ENCODE assay signal across 10 cellular contexts in genomic region chr19:48629599-48630288, GRCh38. TPM values are rescaled to one million over a fixed set of nuclear protein-coding genes. Genes with fewer than 3 reads are reported as not detected.
A peak's percentile ranks its signal among the peaks of the same experiment; 100 is the strongest.
DNase-seq lines count a peak whose midpoint lies in the region; ATAC-seq, FAIRE-seq and TF ChIP-seq lines count a peak whose summit lies in the region.
"Had no signal": no experiment of that assay in that cellular context is flagged by ENCODE, and none has a peak within 500 bp of the region (broad histone marks: within the 10 kb centered on the region; RNA-seq: fewer than 3 reads in every experiment).

No MANE protein-coding gene starts in this region.

- H2BK15ac ChIP-seq in H1 (ENCODE audit: low read length): no peak overlapping the region

- H3K4me3 ChIP-seq in BE2C (ENCODE audit: low read depth, low read length) (peak overlapping the region; percentile 59), NB4 (ENCODE audit: low read depth, low read length) (no peak overlapping the region), H1 (ENCODE audit: extremely low read depth in 1 of 4, insufficient read depth in 2 of 4, low read depth in 3 of 4, low read length in 4 of 4) (peak overlapping the region; percentile 11 to 55 (median 28); a peak in 7 of 8 replicates)
- H3K4me3 ChIP-seq: lung had no signal

- WGBS in H1 (ENCODE audit: extremely low coverage in 1 of 2, insufficient coverage in 1 of 2, insufficient read length in 1 of 2, insufficient replicate concordance in 2 of 2, low coverage in 1 of 2, low lambda C conversion rate in 2 of 2, missing lambda C conversion rate in 1 of 2), 2 experiments: 21% methylated on average over 46 of the region's 46 CpGs; no CpG with 5 or more reads in 1 of the 2 experiments

- TF ChIP-seq EP300 in H1 (IDR thresholded peaks at IDR 0.05; ENCODE audit: borderline replicate concordance in 1 of 2, low read depth in 2 of 2, low read length in 2 of 2): no peak

- no peak for ATAC-seq in HG03175 (IDR thresholded peaks at IDR 0.05; ENCODE audit: unreplicated experiment)

- H2BK12ac ChIP-seq in H1 (ENCODE audit: low read depth, low read length): peak overlapping the region; percentile 81; the same call in 1 of the 2 replicates

- peaks cover 0 to 13% of the 10 kb centered on the region in 2 experiments; a peak in 3 of 4 replicates for H3K79me2 ChIP-seq in H1 (ENCODE audit: control insufficient read depth in 1 of 2, insufficient read depth in 2 of 2, low read length in 2 of 2)

- H2BK5ac ChIP-seq in H1 (ENCODE audit: low read depth, low read length): peak overlapping the region; percentile 76

- TF ChIP-seq POLR2A in NB4 (IDR thresholded peaks at IDR 0.05; ENCODE audit: extremely low read depth, insufficient read length) (no peak), H1 (IDR thresholded peaks at IDR 0.05; ENCODE audit: control extremely low read depth in 1 of 2, low read depth in 2 of 2, low read length in 2 of 2) (peak; percentile 65 to 86)

- no peak overlapping the region for H3K23ac ChIP-seq in H1 (ENCODE audit: insufficient read length)

- no peak overlapping the region for H2AK5ac ChIP-seq in H1 (ENCODE audit: low read depth, low read length)

- H3K23me2 ChIP-seq in H1 (ENCODE audit: low read depth, low read length): peaks cover 16% of the 10 kb centered on the region

- peak; percentile 91 for DNase-seq in BE2C
- DNase-seq in NB4 (ENCODE audit: low read depth): peak; percentile 71
- peak; percentile 97 to 100 for DNase-seq in H1 (ENCODE audit: low read depth in 1 of 2, low spot score in 2 of 2)
- DNase-seq in myocyte (ENCODE audit: low read depth): peak; percentile 31
- no peak for DNase-seq in NOMO-1 (lab: John Stamatoyannopoulos, UW; ENCODE audit: unreplicated experiment in 2 of 2)
- DNase-seq in RPMI8226: no peak
- DNase-seq in activated T-cell treated with anti-CD3 and anti-CD28 coated beads, Interleukin-2, amount 50 U/mL, for 1 hour: no peak

- H3K79me1 ChIP-seq in H1 (ENCODE audit: low read depth, low read length): no peaks in the 10 kb centered on the region

- POLR2A ChIA-PET in H1 (lab: Charles Lee; ENCODE audit: partially characterized antibody): interaction anchor here (0.6 to 30.9 kb wide), 16 partner anchors 8 to 245 kb away, joined by 3 to 788 read pairs (median 4); partner anchors contain the start of genes CA11, FAM83E, FUT2 and RPL18

- H3K14ac ChIP-seq in H1 (ENCODE audit: insufficient read length): no peak overlapping the region

- H4K20me1 ChIP-seq in H1 (replicated peaks in 1 of 2; ENCODE audit: control insufficient read depth in 1 of 2, insufficient read depth in 2 of 2, low read length in 2 of 2): peaks cover 2 to 11% of the 10 kb centered on the region in 2 experiments

- TF ChIP-seq CTCF in BE2C (IDR thresholded peaks at IDR 0.05; ENCODE audit: low read depth, low read length) (no peak), NB4 (IDR thresholded peaks at IDR 0.05; ENCODE audit: low read depth, low read length) (no peak), H1 (IDR thresholded peaks at IDR 0.05; ENCODE audit: control extremely low read depth in 1 of 3, insufficient read depth in 1 of 3, low read depth in 1 of 3, low read length in 3 of 3) (no peak)

- peak overlapping the region; percentile 83 for H4K91ac ChIP-seq in H1 (replicated peaks; ENCODE audit: insufficient read length, low read length)

- no peak overlapping the region for H3K56ac ChIP-seq in H1 (replicated peaks; ENCODE audit: insufficient read length, low read depth, low read length)

- peak overlapping the region; percentile 73 for H3K4ac ChIP-seq in H1 (replicated peaks; ENCODE audit: insufficient read length, low read depth, low read length)

- H3K4me2 ChIP-seq in H1 (ENCODE audit: insufficient read depth in 1 of 2, low read depth in 2 of 2, low read length in 2 of 2): peak overlapping the region; percentile 69 to 83

- CTCF ChIA-PET in H1 (lab: Charles Lee; ENCODE audit: partially characterized antibody): interaction anchor here (0.6 to 2.1 kb wide), 12 partner anchors 9 to 149 kb away, joined by 3 to 6 read pairs (median 3); partner anchors contain the start of genes RPL18 and SPHK2

- peak overlapping the region; percentile 82 for H4K8ac ChIP-seq in H1 (ENCODE audit: extremely low read depth, insufficient read depth, low read length)

- H3K9ac ChIP-seq in H1 (replicated peaks in 1 of 4; ENCODE audit: extremely low read depth in 1 of 4, low read depth in 3 of 4, low read length in 3 of 4): no peak overlapping the region; a peak in 1 of 7 replicates

- TF ChIP-seq RAD21 in H1 (IDR thresholded peaks at IDR 0.05 in 1 of 2, conservative IDR thresholded peaks at IDR 0.05 in 1 of 2; ENCODE audit: low read depth in 2 of 2, low read length in 2 of 2): no peak

- no peak overlapping the region for H2BK20ac ChIP-seq in H1 (ENCODE audit: low read length)

- H3K4me1 ChIP-seq in BE2C (peaks cover 17% of the 10 kb centered on the region), H1 (replicated peaks in 1 of 4; ENCODE audit: control insufficient read depth in 3 of 4, insufficient read depth in 4 of 4, low read length in 3 of 4) (peaks cover 4 to 31% (median 21%) of the 10 kb centered on the region in 4 experiments)

- no peak overlapping the region for H2AFZ ChIP-seq in H1 (ENCODE audit: low read length)

- FAIRE-seq in H1 (lab: Jason Lieb, UNC): peak; percentile 63

- peak overlapping the region; percentile 58 for H4K5ac ChIP-seq in H1 (ENCODE audit: insufficient read length, low read depth, low read length)

- peak overlapping the region; percentile 90; the same call in 1 of the 2 replicates for H3K18ac ChIP-seq in H1 (ENCODE audit: extremely low read depth, low read length)

- H2BK120ac ChIP-seq in H1 (replicated peaks; ENCODE audit: low read depth, low read length): no peak overlapping the region

- H3K27me3 ChIP-seq in BE2C (no peaks in the 10 kb centered on the region), H1 (replicated peaks in 1 of 4; ENCODE audit: control insufficient read depth in 3 of 4, extremely low read depth in 1 of 4, insufficient read depth in 3 of 4, low read length in 3 of 4) (no peaks in the 10 kb centered on the region)

- H3K36me3 ChIP-seq in BE2C: no peaks in the 10 kb centered on the region
- peaks cover 0 to 11% (median 1%) of the 10 kb centered on the region in 4 experiments; a peak in 1 of 8 replicates for H3K36me3 ChIP-seq in H1 (ENCODE audit: control insufficient read depth in 2 of 4, insufficient read depth in 4 of 4, low read length in 3 of 4)

- H3K27ac ChIP-seq in H1 (ENCODE audit: low read depth, low read length): no peak overlapping the region

- H3K9me3 ChIP-seq in BE2C (no peaks in the 10 kb centered on the region), H1 (ENCODE audit: insufficient read depth in 2 of 2, low read depth in 1 of 2, low read length in 1 of 2) (no peaks in the 10 kb centered on the region)

RNA-seq across cellular contexts. Expression of gene DBP, which starts 7.4 kb away (rescaled TPM):
- polyA plus RNA-seq in BE2C (2012; ENCODE audit: insufficient read depth, insufficient read length, low read depth): 47.7 TPM
- total RNA-seq in H1 (2021; fragmentation: NEBNext Ultra II Directional; extraction: Animal tissue kit (Norgen Biotek cat#: 25700)): 8.3 and 9.9 TPM in 2 replicates
- 7.5 and 8.2 TPM in 2 replicates for polyA plus RNA-seq in H1 (2011; rRNA removed)
- polyA plus RNA-seq in H1 (2011; cell fraction: cytosol; rRNA removed): 4.7 TPM
- 7.8 TPM for polyA plus RNA-seq in H1 (2011; cell fraction: nucleus; rRNA removed)
- polyA plus RNA-seq in H1 (2012, experiment 1 of 2): 6.7 to 12.3 TPM (median 10.9 TPM) in 4 replicates
- 12.0 TPM for polyA plus RNA-seq in H1 (2012, experiment 2 of 2)
- polyA plus RNA-seq in H1 (2013, experiment 1 of 2): 4.4 TPM
- 5.6 TPM for polyA plus RNA-seq in H1 (2013, experiment 2 of 2)
- 3.9 and 5.5 TPM in 2 replicates for polyA minus RNA-seq in H1 (2011; rRNA and poly(A)+ RNA removed)
- polyA minus RNA-seq in H1 (2011; cell fraction: cytosol; rRNA and poly(A)+ RNA removed): 9.2 TPM
- polyA minus RNA-seq in H1 (2011; cell fraction: nucleus; rRNA and poly(A)+ RNA removed): 9.2 TPM
- total RNA-seq in myocyte: 6.9 and 17.0 TPM in 2 replicates
- polyA plus RNA-seq in myocyte (2012): 10.0 TPM

RNA-seq across cellular contexts. Expression of gene SPHK2, which starts 10.4 kb away (rescaled TPM):
- polyA plus RNA-seq in BE2C (2012; ENCODE audit: insufficient read depth, insufficient read length, low read depth): 41.5 TPM
- 60.9 and 61.6 TPM in 2 replicates for total RNA-seq in H1 (2021; fragmentation: NEBNext Ultra II Directional; extraction: Animal tissue kit (Norgen Biotek cat#: 25700))
- 43.9 and 81.8 TPM in 2 replicates for polyA plus RNA-seq in H1 (2011; rRNA removed)
- polyA plus RNA-seq in H1 (2011; cell fraction: cytosol; rRNA removed): 48.1 TPM
- 85.3 TPM for polyA plus RNA-seq in H1 (2011; cell fraction: nucleus; rRNA removed)
- 43.7 to 47.8 TPM (median 45.2 TPM) in 4 replicates for polyA plus RNA-seq in H1 (2012, experiment 1 of 2)
- 41.5 TPM for polyA plus RNA-seq in H1 (2012, experiment 2 of 2)
- 28.9 TPM for polyA plus RNA-seq in H1 (2013, experiment 1 of 2)
- polyA plus RNA-seq in H1 (2013, experiment 2 of 2): 25.8 TPM
- polyA minus RNA-seq in H1 (2011; rRNA and poly(A)+ RNA removed): 21.2 and 25.9 TPM in 2 replicates
- 37.9 TPM for polyA minus RNA-seq in H1 (2011; cell fraction: cytosol; rRNA and poly(A)+ RNA removed)
- polyA minus RNA-seq in H1 (2011; cell fraction: nucleus; rRNA and poly(A)+ RNA removed): 55.2 TPM
- 11.0 and 16.5 TPM in 2 replicates for total RNA-seq in myocyte
- 13.6 TPM for polyA plus RNA-seq in myocyte (2012)

RNA-seq across cellular contexts. Expression of gene RPL18, which starts 10.8 kb away (rescaled TPM):
- 1,689 TPM for polyA plus RNA-seq in BE2C (2012; ENCODE audit: insufficient read depth, insufficient read length, low read depth)
- 1,669 and 1,693 TPM in 2 replicates for total RNA-seq in H1 (2021; fragmentation: NEBNext Ultra II Directional; extraction: Animal tissue kit (Norgen Biotek cat#: 25700))
- polyA plus RNA-seq in H1 (2011; rRNA removed): 2,789 and 3,426 TPM in 2 replicates
- 2,747 TPM for polyA plus RNA-seq in H1 (2011; cell fraction: cytosol; rRNA removed)
- polyA plus RNA-seq in H1 (2011; cell fraction: nucleus; rRNA removed): 1,998 TPM
- 1,368 to 3,492 TPM (median 2,780 TPM) in 4 replicates for polyA plus RNA-seq in H1 (2012, experiment 1 of 2)
- polyA plus RNA-seq in H1 (2012, experiment 2 of 2): 5,563 TPM
- polyA plus RNA-seq in H1 (2013, experiment 1 of 2): 2,312 TPM
- polyA plus RNA-seq in H1 (2013, experiment 2 of 2): 2,245 TPM
- 621 and 624 TPM in 2 replicates for polyA minus RNA-seq in H1 (2011; rRNA and poly(A)+ RNA removed)
- polyA minus RNA-seq in H1 (2011; cell fraction: cytosol; rRNA and poly(A)+ RNA removed): 738 TPM
- polyA minus RNA-seq in H1 (2011; cell fraction: nucleus; rRNA and poly(A)+ RNA removed): 950 TPM
- 1,744 and 2,296 TPM in 2 replicates for total RNA-seq in myocyte
- 1,684 TPM for polyA plus RNA-seq in myocyte (2012)

RNA-seq across cellular contexts. Expression of gene FAM83E, which starts 14.9 kb away (rescaled TPM):
- polyA plus RNA-seq in BE2C (2012; ENCODE audit: insufficient read depth, insufficient read length, low read depth): 0.48 TPM
- 5.3 and 6.5 TPM in 2 replicates for total RNA-seq in H1 (2021; fragmentation: NEBNext Ultra II Directional; extraction: Animal tissue kit (Norgen Biotek cat#: 25700))
- polyA plus RNA-seq in H1 (2011; rRNA removed): 1.8 and 2.5 TPM in 2 replicates
- 3.0 TPM for polyA plus RNA-seq in H1 (2011; cell fraction: cytosol; rRNA removed)
- polyA plus RNA-seq in H1 (2011; cell fraction: nucleus; rRNA removed): 5.5 TPM
- 3.1 to 4.6 TPM (median 3.9 TPM) in 4 replicates for polyA plus RNA-seq in H1 (2012, experiment 1 of 2)
- 1.4 TPM for polyA plus RNA-seq in H1 (2012, experiment 2 of 2)
- 3.6 TPM for polyA plus RNA-seq in H1 (2013, experiment 1 of 2)
- polyA plus RNA-seq in H1 (2013, experiment 2 of 2): 2.4 TPM
- polyA minus RNA-seq in H1 (2011; rRNA and poly(A)+ RNA removed): 1.1 TPM in 2 replicates
- 2.1 TPM for polyA minus RNA-seq in H1 (2011; cell fraction: cytosol; rRNA and poly(A)+ RNA removed)
- polyA minus RNA-seq in H1 (2011; cell fraction: nucleus; rRNA and poly(A)+ RNA removed): 2.4 TPM
- 5.1 and 7.9 TPM in 2 replicates for total RNA-seq in myocyte
- 0.77 TPM for polyA plus RNA-seq in myocyte (2012)
- total RNA-seq: subcutaneous adipose tissue had no signal

RNA-seq across cellular contexts. Expression of gene CA11, which starts 16.2 kb away (rescaled TPM):
- polyA plus RNA-seq in BE2C (2012; ENCODE audit: insufficient read depth, insufficient read length, low read depth): 31.1 TPM
- 51.7 and 53.0 TPM in 2 replicates for total RNA-seq in H1 (2021; fragmentation: NEBNext Ultra II Directional; extraction: Animal tissue kit (Norgen Biotek cat#: 25700))
- 71.4 and 78.9 TPM in 2 replicates for polyA plus RNA-seq in H1 (2011; rRNA removed)
- 62.3 TPM for polyA plus RNA-seq in H1 (2011; cell fraction: cytosol; rRNA removed)
- 77.1 TPM for polyA plus RNA-seq in H1 (2011; cell fraction: nucleus; rRNA removed)
- 78.7 to 120 TPM (median 114 TPM) in 4 replicates for polyA plus RNA-seq in H1 (2012, experiment 1 of 2)
- polyA plus RNA-seq in H1 (2012, experiment 2 of 2): 89.3 TPM
- polyA plus RNA-seq in H1 (2013, experiment 1 of 2): 127 TPM
- polyA plus RNA-seq in H1 (2013, experiment 2 of 2): 134 TPM
- polyA minus RNA-seq in H1 (2011; rRNA and poly(A)+ RNA removed): 18.5 and 21.1 TPM in 2 replicates
- polyA minus RNA-seq in H1 (2011; cell fraction: cytosol; rRNA and poly(A)+ RNA removed): 18.4 TPM
- polyA minus RNA-seq in H1 (2011; cell fraction: nucleus; rRNA and poly(A)+ RNA removed): 19.0 TPM
- 1.5 and 2.0 TPM in 2 replicates for total RNA-seq in myocyte
- 11.7 TPM for polyA plus RNA-seq in myocyte (2012)

Comparison
In these comparisons a context has a peak if more than half of its experiments do, and no peak if none do; other contexts are left out.
1. DNase-seq: peak in BE2C (single experiment), NB4 (single experiment), H1 (2 of 2) and myocyte (single experiment); none in NOMO-1 (0 of 2), RPMI8226 (single experiment) and activated T-cell treated with anti-CD3 and anti-CD28 coated beads, Interleukin-2, amount 50 U/mL, for 1 hour (single experiment).